23 cellular contexts compared by ENCODE assay signal in genomic region chr10:121783782-121784372, GRCh38.
DNase-seq lines count a peak whose midpoint lies in the region; ATAC-seq and TF ChIP-seq lines count a peak whose summit lies in the region.
"Had no signal": no experiment of that assay in that cellular context is flagged by ENCODE, and none has a peak within 500 bp of the region (broad histone marks: within the 10 kb centered on the region; RNA-seq: fewer than 3 reads in every experiment).

No MANE protein-coding gene starts in this region.

- H3K4me1 Mint-ChIP-seq in activated T-helper 17 cell treated with anti-CD3 and anti-CD28 coated beads, Interleukin-2, amount 50 U/mL, for 72 hours, result no peaks in the 10 kb centered on the region
- H3K4me1 Mint-ChIP-seq in activated naive CD8-positive, alpha-beta T cell treated with anti-CD3 and anti-CD28 coated beads, Interleukin-2, amount 50 U/mL, for 24 hours, result no peaks in the 10 kb centered on the region
- H3K4me1 Mint-ChIP-seq: CD14-positive monocyte had no signal

- H3K27me3 Mint-ChIP-seq in activated T-helper 17 cell treated with anti-CD3 and anti-CD28 coated beads, Interleukin-2, amount 50 U/mL, for 72 hours, result no peaks in the 10 kb centered on the region
- H3K27me3 Mint-ChIP-seq in activated naive CD8-positive, alpha-beta T cell treated with anti-CD3 and anti-CD28 coated beads, Interleukin-2, amount 50 U/mL, for 24 hours, result no peaks in the 10 kb centered on the region
- H3K27me3 Mint-ChIP-seq: CD4-positive, alpha-beta memory T cell; CD4-positive, CD25-positive, alpha-beta regulatory T cell; CD8-positive, alpha-beta memory T cell had no signal

- TF ChIP-seq CTCF in smooth muscle cell (IDR thresholded peaks at IDR 0.05; ENCODE audit: borderline replicate concordance, insufficient read depth, poor library complexity, severe bottlenecking), result no peak

- peak; percentile 50 for ATAC-seq in esophagus mucosa
- ATAC-seq in activated T-helper 17 cell treated with anti-CD3 and anti-CD28 coated beads, Interleukin-2, amount 50 U/mL, for 72 hours (replicated peaks), result no peak
- ATAC-seq in activated naive CD8-positive, alpha-beta T cell treated with anti-CD3 and anti-CD28 coated beads, Interleukin-2, amount 50 U/mL, for 24 hours, result no peak
- ATAC-seq: GM12878 had no signal

- H2AFZ ChIP-seq in smooth muscle cell (ENCODE audit: low read depth), result no peak overlapping the region

- no peak overlapping the region for H3K27ac Mint-ChIP-seq in activated T-helper 17 cell treated with anti-CD3 and anti-CD28 coated beads, Interleukin-2, amount 50 U/mL, for 72 hours
- H3K27ac Mint-ChIP-seq in activated naive CD8-positive, alpha-beta T cell treated with anti-CD3 and anti-CD28 coated beads, Interleukin-2, amount 50 U/mL, for 24 hours, result no peak overlapping the region
- H3K27ac Mint-ChIP-seq: CD4-positive, CD25-positive, alpha-beta regulatory T cell; CD8-positive, alpha-beta memory T cell had no signal

- H3K4me3 ChIP-seq in smooth muscle cell, result no peak overlapping the region
- H3K4me3 ChIP-seq: BLaER1, GM12878 had no signal

- H3K9ac ChIP-seq in smooth muscle cell (ENCODE audit: low read depth), result peak overlapping the region; percentile 20
- H3K9ac ChIP-seq: BLaER1 had no signal

- WGBS in smooth muscle cell (ENCODE audit: low lambda C conversion rate), result 72% methylated on average over 6 of the region's 6 CpGs

- DNase-seq in smooth muscle cell (lab: John Stamatoyannopoulos, UW; ENCODE audit: unreplicated experiment) (no peak), inferior parietal cortex (ENCODE audit: extremely low spot score) (no peak)
- no peak for DNase-seq in activated naive CD8-positive, alpha-beta T cell treated with anti-CD3 and anti-CD28 coated beads, Interleukin-2, amount 50 U/mL, for 24 hours
- DNase-seq: 8988T; ACHN; BE2C; C1 segment of cervical spinal cord; CD4-positive, alpha-beta memory T cell; CD4-positive, CD25-positive, alpha-beta regulatory T cell; CD8-positive, alpha-beta memory T cell; COR-L47; DMS 273 treated with DMSO at 0.1 percent for 48 hours; DMS153; DMS53; DMS79; DND-41; EL; GDM1 had no signal

- H3K27ac ChIP-seq in smooth muscle cell (ENCODE audit: low read depth), result peak overlapping the region; percentile 73
- H3K27ac ChIP-seq: BLaER1 had no signal

- H3F3A ChIP-seq in smooth muscle cell (ENCODE audit: low read depth), result peaks cover 9% of the 10 kb centered on the region

- H3K36me3 Mint-ChIP-seq in activated T-helper 17 cell treated with anti-CD3 and anti-CD28 coated beads, Interleukin-2, amount 50 U/mL, for 72 hours (ENCODE audit: low read depth), result peaks cover 23% of the 10 kb centered on the region
- peaks cover 14% of the 10 kb centered on the region for H3K36me3 Mint-ChIP-seq in activated naive CD8-positive, alpha-beta T cell treated with anti-CD3 and anti-CD28 coated beads, Interleukin-2, amount 50 U/mL, for 24 hours (ENCODE audit: low read depth)

- peaks cover 15% of the 10 kb centered on the region for H3K79me2 ChIP-seq in smooth muscle cell (ENCODE audit: low read depth)

- H3K4me1 ChIP-seq in smooth muscle cell (ENCODE audit: low read depth), result peaks cover 11% of the 10 kb centered on the region
- H3K4me1 ChIP-seq: BE2C, BLaER1 had no signal

- no peaks in the 10 kb centered on the region for H3K27me3 ChIP-seq in smooth muscle cell (ENCODE audit: low read depth)
- H3K27me3 ChIP-seq: BE2C, BLaER1 had no signal

- H3K9me3 ChIP-seq in smooth muscle cell (replicated peaks; ENCODE audit: low read depth), result no peaks in the 10 kb centered on the region
- H3K9me3 ChIP-seq: BE2C, BLaER1 had no signal

- no peaks in the 10 kb centered on the region for H3K9me3 Mint-ChIP-seq in activated T-helper 17 cell treated with anti-CD3 and anti-CD28 coated beads, Interleukin-2, amount 50 U/mL, for 72 hours
- no peaks in the 10 kb centered on the region for H3K9me3 Mint-ChIP-seq in activated naive CD8-positive, alpha-beta T cell treated with anti-CD3 and anti-CD28 coated beads, Interleukin-2, amount 50 U/mL, for 24 hours
- H3K9me3 Mint-ChIP-seq: CD14-positive monocyte; CD4-positive, alpha-beta memory T cell; CD4-positive, CD25-positive, alpha-beta regulatory T cell; CD8-positive, alpha-beta memory T cell had no signal

- H4K20me1 ChIP-seq in smooth muscle cell (ENCODE audit: low read depth), result no peaks in the 10 kb centered on the region
- H4K20me1 ChIP-seq: BLaER1 had no signal

- no peak overlapping the region for H3K4me3 Mint-ChIP-seq in activated T-helper 17 cell treated with anti-CD3 and anti-CD28 coated beads, Interleukin-2, amount 50 U/mL, for 72 hours
- no peak overlapping the region for H3K4me3 Mint-ChIP-seq in activated naive CD8-positive, alpha-beta T cell treated with anti-CD3 and anti-CD28 coated beads, Interleukin-2, amount 50 U/mL, for 24 hours
- H3K4me3 Mint-ChIP-seq: CD14-positive monocyte; CD4-positive, alpha-beta memory T cell; CD4-positive, CD25-positive, alpha-beta regulatory T cell; CD8-positive, alpha-beta memory T cell had no signal

- H3K4me2 ChIP-seq in smooth muscle cell, result no peak overlapping the region
- H3K4me2 ChIP-seq: BLaER1 had no signal

- H3K36me3 ChIP-seq in smooth muscle cell (ENCODE audit: low read depth), result no peaks in the 10 kb centered on the region
- H3K36me3 ChIP-seq: BE2C had no signal
